ENCODE assay signal across 10 cellular contexts in the genomic region with DNA sequence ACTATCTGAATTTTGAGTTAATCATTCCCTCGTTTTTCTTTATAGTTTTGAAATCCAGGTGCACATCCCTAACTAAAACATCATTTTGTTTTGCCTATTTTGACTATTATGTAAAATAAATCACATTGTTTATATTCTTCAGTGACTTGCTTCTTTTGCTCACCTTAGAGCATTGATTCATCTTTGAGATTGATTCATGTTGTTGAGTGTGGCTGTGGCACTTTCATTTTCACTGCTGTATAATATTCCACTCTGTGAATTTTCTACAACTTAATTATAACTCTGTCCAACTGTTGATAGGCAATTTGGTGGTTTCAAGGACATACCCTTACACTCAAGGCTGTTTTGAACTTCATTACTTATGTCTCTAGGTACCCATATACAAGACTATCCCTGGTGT. TPM values are rescaled to one million over a fixed set of nuclear protein-coding genes. Genes with fewer than 3 reads are reported as not detected.
"Had no signal": no experiment of that assay in that cellular context is flagged by ENCODE, and none has a peak within 500 bp of the region (broad histone marks: within the 10 kb centered on the region; RNA-seq: fewer than 3 reads in every experiment).

No MANE protein-coding gene starts in this region.

- DNase-seq: GM23248, GOT3, H7, H9, HCEC 1CT, HFFc6 had no signal

- ATAC-seq: GM23338, HCT116 had no signal

- H3K27ac Mint-ChIP-seq: GM23338, H9, HFFc6 had no signal

- H2AFZ ChIP-seq: GM23248, GM23338 had no signal

- H3K9ac ChIP-seq: GM23248 had no signal

- H3K9me3 Mint-ChIP-seq: HFFc6 had no signal

- H3K9me3 ChIP-seq: HAP-1 had no signal

- H3K4me3 Mint-ChIP-seq: GM23338, H9, HFFc6 had no signal

- H3K4me1 ChIP-seq: HAP-1 had no signal

- H3K4me3 ChIP-seq: GM23248, GM23338, HAP-1 had no signal

- H3K27ac ChIP-seq: GM23248 had no signal

- H3K4me2 ChIP-seq: GM23338 had no signal

- FAIRE-seq: H54 had no signal

- H3K36me3 ChIP-seq: HAP-1 had no signal

RNA-seq across cellular contexts. Expression of gene NKX2-5, which starts 12.5 kb away (rescaled TPM):
- total RNA-seq: GM23248, HFFc6 had no signal
- polyA plus RNA-seq: GM23248, GM23338 had no signal
